In genomic region chr17:6326483-6326882, GRCh38 we compare ENCODE assay signal across 18 cellular contexts.
DNase-seq lines count a peak whose midpoint lies in the region; ATAC-seq, FAIRE-seq and TF ChIP-seq lines count a peak whose summit lies in the region.
"Had no signal": no experiment of that assay in that cellular context is flagged by ENCODE, and none has a peak within 500 bp of the region (broad histone marks: within the 10 kb centered on the region; RNA-seq: fewer than 3 reads in every experiment).

No MANE protein-coding gene starts in this region.

- H3K27me3 ChIP-seq in left ventricle myocardium inferior (ENCODE audit: low read depth) (peaks cover 24% of the 10 kb centered on the region), endothelial cell of umbilical vein (ENCODE audit: control insufficient read depth in 2 of 2, insufficient read depth in 2 of 2, low read length in 2 of 2) (peaks cover 0 to 3% of the 10 kb centered on the region in 2 experiments), spleen (replicated peaks in 1 of 7) (peaks cover 0 to 39% (median 0%) of the 10 kb centered on the region in 7 donors)
- H3K27me3 ChIP-seq: BLaER1 treated with 17β-estradiol and CSF1 and Interleukin-3, amounts not matched to agents 10 nM and 100 nM had no signal

- DNase-seq in left ventricle myocardium inferior (no peak), Right ventricle myocardium superior (no peak), HTR-8/SVneo (ENCODE audit: insufficient read length, low spot score) (no peak), endothelial cell of umbilical vein (ENCODE audit: low read depth, low spot score) (no peak), spleen (no peak), NCI-H187 treated with DMSO at 0.1 percent for 48 hours (lab: John Stamatoyannopoulos, UW) (no peak), WTC11 (ENCODE audit: low spot score) (no peak)
- no peak for DNase-seq in activated naive CD4-positive, alpha-beta T cell (lab: John Stamatoyannopoulos, UW)
- DNase-seq: ACHN; Calu3; CD4-positive, alpha-beta T cell; DMS 273 treated with DMSO at 0.1 percent for 48 hours; GOT3; HFFc6; IMR-90 had no signal

- no peak overlapping the region for H3K4me3 Mint-ChIP-seq in WTC11
- H3K4me3 Mint-ChIP-seq: CD4-positive, alpha-beta T cell; HFFc6 had no signal

- H3K9me1 ChIP-seq in endothelial cell of umbilical vein (replicated peaks; ENCODE audit: control insufficient read depth, extremely low read depth, insufficient read depth, low read length), result no peaks in the 10 kb centered on the region

- H3K79me2 ChIP-seq in endothelial cell of umbilical vein (ENCODE audit: control insufficient read depth, insufficient read depth, low read length), result no peaks in the 10 kb centered on the region

- peak overlapping the region; percentile 71 for H3K27ac ChIP-seq in left ventricle myocardium inferior (replicated peaks)
- no peak overlapping the region for H3K27ac ChIP-seq in endothelial cell of umbilical vein (ENCODE audit: insufficient read depth, low read depth, low read length)
- H3K27ac ChIP-seq in spleen, result peak overlapping the region in 5 of 8 donors; percentile 70 to 81 (median 77)
- H3K27ac ChIP-seq: BLaER1 treated with 17β-estradiol and CSF1 and Interleukin-3, amounts not matched to agents 10 nM and 100 nM had no signal

- CTCF ChIA-PET in endothelial cell of umbilical vein (lab: Charles Lee), result interaction anchor here (0.9 to 1.5 kb wide), 11 partner anchors 8 to 255 kb away, joined by 3 to 9 read pairs (median 3); no protein-coding TSS in a partner anchor
- CTCF ChIA-PET in WTC11 (lab: Charles Lee), result interaction anchor here (0.6 to 2.7 kb wide), 5 partner anchors 19 to 86 kb away, joined by 3 to 8 read pairs (median 3); no protein-coding TSS in a partner anchor

- H3K36me3 Mint-ChIP-seq in WTC11, result no peaks in the 10 kb centered on the region

- dilution Hi-C loops in endothelial cell of umbilical vein (cut with MboI; ENCODE audit: extremely low pct_ligation_motif_present, low sequenced_read_pairs), result no loop called here

- POLR2A ChIA-PET in endothelial cell of umbilical vein (lab: Charles Lee), result interaction anchor here (1.0 to 1.1 kb wide), 2 partner anchors 131 to 148 kb away, joined by 3 to 7 read pairs; no protein-coding TSS in a partner anchor
- POLR2A ChIA-PET in WTC11 (lab: Charles Lee), result no interaction called here

- H2AFZ ChIP-seq in endothelial cell of umbilical vein (ENCODE audit: low read depth, low read length), result no peak overlapping the region

- no peaks in the 10 kb centered on the region for H4K20me1 ChIP-seq in endothelial cell of umbilical vein (replicated peaks; ENCODE audit: control insufficient read depth, extremely low read depth, insufficient read depth, low read length)
- H4K20me1 ChIP-seq: BLaER1 treated with 17β-estradiol and CSF1 and Interleukin-3, amounts not matched to agents 10 nM and 100 nM had no signal

- H3K27me3 Mint-ChIP-seq in WTC11 (ENCODE audit: low read depth), result no peaks in the 10 kb centered on the region; the same call in 1 of the 2 replicates

- TF ChIP-seq POLR2A in endothelial cell of umbilical vein (IDR thresholded peaks at IDR 0.05; ENCODE audit: low read depth, low read length) (no peak), spleen (IDR thresholded peaks at IDR 0.05) (no peak)

- no peak overlapping the region for H3K9ac ChIP-seq in endothelial cell of umbilical vein (replicated peaks; ENCODE audit: extremely low read depth, insufficient read depth, low read length)
- H3K9ac ChIP-seq: BLaER1 treated with 17β-estradiol and CSF1 and Interleukin-3, amounts not matched to agents 10 nM and 100 nM had no signal

- no peaks in the 10 kb centered on the region for H3K36me3 ChIP-seq in left ventricle myocardium inferior
- no peaks in the 10 kb centered on the region for H3K36me3 ChIP-seq in endothelial cell of umbilical vein (ENCODE audit: control insufficient read depth in 2 of 2, extremely low read depth in 1 of 2, insufficient read depth in 2 of 2, low read length in 2 of 2)
- H3K36me3 ChIP-seq in spleen, result no peaks in the 10 kb centered on the region
- H3K36me3 ChIP-seq: BLaER1 treated with 17β-estradiol and CSF1 and Interleukin-3, amounts not matched to agents 10 nM and 100 nM; HAP-1 had no signal

- 55 to 77% (median 65%) methylated on average over 7 to 8 of the region's 8 CpGs for WGBS in spleen, 5 donors

- peaks cover 38% of the 10 kb centered on the region for H3K4me1 ChIP-seq in left ventricle myocardium inferior
- H3K4me1 ChIP-seq in endothelial cell of umbilical vein (ENCODE audit: control insufficient read depth, extremely low read depth, insufficient read depth, low read length), result peaks cover 13% of the 10 kb centered on the region
- H3K4me1 ChIP-seq in spleen, result peaks cover 0 to 40% (median 13%) of the 10 kb centered on the region in 6 donors
- H3K4me1 ChIP-seq: BLaER1 treated with 17β-estradiol and CSF1 and Interleukin-3, amounts not matched to agents 10 nM and 100 nM; HAP-1 had no signal

- no peak for ATAC-seq in Right ventricle myocardium superior (ENCODE audit: poor library complexity)
- ATAC-seq in WTC11, result no peak
- ATAC-seq: GM12878 had no signal

- BruUV-seq in endothelial cell of umbilical vein (replicated peaks; lab: Mats Ljungman, UMichigan), result no TSS peak

- peak; percentile 96 for FAIRE-seq in HTR-8/SVneo (lab: Jason Lieb, UNC)
- no peak for FAIRE-seq in endothelial cell of umbilical vein (lab: Jason Lieb, UNC)
- FAIRE-seq: GM12878 had no signal

- H3K4me3 ChIP-seq in left ventricle myocardium inferior (peak overlapping the region; percentile 11), endothelial cell of umbilical vein (replicated peaks in 1 of 3; ENCODE audit: insufficient read depth in 1 of 3, low read depth in 1 of 3, low read length in 3 of 3) (no peak overlapping the region), spleen (peak overlapping the region in 1 of 8 donors; percentile 3)
- H3K4me3 ChIP-seq: BLaER1 treated with 17β-estradiol and CSF1 and Interleukin-3, amounts not matched to agents 10 nM and 100 nM; GM12878; HAP-1 had no signal

- intact Hi-C loops in left ventricle myocardium inferior (cut with micrococcal nuclease) (no loop called here), Right ventricle myocardium superior (cut with DNase I) (no loop called here), endothelial cell of umbilical vein (cut with micrococcal nuclease) (no loop called here), spleen (cut with DNase I; ENCODE audit: low total_unique reads) (loop anchor here (5.0 kb wide), 1 partner anchor 254 kb away; the partner anchor contains the start of gene WSCD1)

- TF ChIP-seq CTCF in left ventricle myocardium inferior (IDR thresholded peaks at IDR 0.05; ENCODE audit: borderline replicate concordance) (no peak), endothelial cell of umbilical vein (IDR thresholded peaks at IDR 0.05; ENCODE audit: extremely low read depth in 1 of 2, insufficient read depth in 1 of 2, low read depth in 1 of 2, low read length in 2 of 2) (no peak), spleen (IDR thresholded peaks at IDR 0.05 in 8 of 11, conservative IDR thresholded peaks at IDR 0.05 in 3 of 11) (no peak), WTC11 (IDR thresholded peaks at IDR 0.05) (no peak)

- H3K4me1 Mint-ChIP-seq in WTC11, result no peaks in the 10 kb centered on the region; the same call in 1 of the 2 replicates

- no peak overlapping the region for H3K27ac Mint-ChIP-seq in WTC11
- H3K27ac Mint-ChIP-seq: CD4-positive, alpha-beta T cell; HFFc6 had no signal

- H3K4me2 ChIP-seq in endothelial cell of umbilical vein (ENCODE audit: insufficient read depth, low read length), result no peak overlapping the region

- H3K9me3 ChIP-seq in left ventricle myocardium inferior (replicated peaks) (no peaks in the 10 kb centered on the region), endothelial cell of umbilical vein (replicated peaks; ENCODE audit: control insufficient read depth, insufficient read depth, low read length) (no peaks in the 10 kb centered on the region), spleen (no peaks in the 10 kb centered on the region)
- H3K9me3 ChIP-seq: BLaER1 treated with 17β-estradiol and CSF1 and Interleukin-3, amounts not matched to agents 10 nM and 100 nM; HAP-1 had no signal

- H3K9me3 Mint-ChIP-seq in WTC11, result peaks cover 12% of the 10 kb centered on the region
- H3K9me3 Mint-ChIP-seq: CD4-positive, alpha-beta T cell had no signal

TF ChIP-seq in endothelial cell of umbilical vein, 7 proteins besides CTCF, POLR2A, EP300 and RAD21:
- TF ChIP-seq MAX (IDR thresholded peaks at IDR 0.05; ENCODE audit: insufficient read depth, insufficient read length) (peak; percentile 18), EZH2 (IDR thresholded peaks at IDR 0.05; ENCODE audit: borderline replicate concordance, low read depth, low read length, severe bottlenecking) (no peak)

TF ChIP-seq in WTC11, 78 proteins besides CTCF, POLR2A, EP300 and RAD21:
- no peak for TF ChIP-seq MLX (CRISPR knock-in tag; IDR thresholded peaks at IDR 0.05)
- no peak for TF ChIP-seq FOXJ3 (CRISPR knock-in tag; IDR thresholded peaks at IDR 0.05; ENCODE audit: borderline replicate concordance)
- no peak for TF ChIP-seq TP53 (CRISPR knock-in tag; IDR thresholded peaks at IDR 0.05)
- TF ChIP-seq ESRRA (CRISPR knock-in tag; IDR thresholded peaks at IDR 0.05; ENCODE audit: borderline replicate concordance), result no peak
- no peak for TF ChIP-seq GABPB1 (CRISPR knock-in tag; IDR thresholded peaks at IDR 0.05)
- TF ChIP-seq FOXK1 (CRISPR knock-in tag; IDR thresholded peaks at IDR 0.05), result no peak
